In the genomic region with DNA sequence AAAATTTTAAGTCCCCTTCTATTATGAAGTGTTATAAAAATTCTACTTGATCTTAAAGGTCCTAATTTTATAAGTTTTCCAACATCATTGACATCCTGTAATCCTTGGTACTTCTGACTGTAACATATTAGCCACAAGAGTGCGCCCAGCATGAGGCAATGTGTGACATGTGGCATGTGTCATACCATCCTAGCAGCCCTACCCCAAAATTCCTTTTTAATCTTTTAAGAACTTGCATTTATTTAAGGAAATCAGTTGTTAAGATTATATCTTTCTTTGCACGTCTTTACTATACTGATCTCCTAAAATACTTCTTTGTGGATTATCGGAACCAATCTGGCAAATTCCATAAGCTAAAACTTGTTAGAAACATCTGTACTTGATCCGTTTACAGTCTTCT, we compare ENCODE assay signal across 18 cellular contexts.
"Had no signal": no experiment of that assay in that cellular context is flagged by ENCODE, and none has a peak within 500 bp of the region (broad histone marks: within the 10 kb centered on the region; RNA-seq: fewer than 3 reads in every experiment).

No MANE protein-coding gene starts in this region.

- H3K4me3 Mint-ChIP-seq: activated CD4-positive, alpha-beta T cell treated with anti-CD3 and anti-CD28 coated beads, Interleukin-2, amount 10 ng/mL, durations not matched to agents 24 days and 14 days; activated CD8-positive, alpha-beta T cell treated with anti-CD3 and anti-CD28 coated beads, Interleukin-2, amount 10 ng/mL, durations not matched to agents 7 days and 5 days; activated naive CD8-positive, alpha-beta T cell treated with anti-CD3 and anti-CD28 coated beads for 36 hours had no signal

- H3K36me3 Mint-ChIP-seq: activated naive CD8-positive, alpha-beta T cell treated with anti-CD3 and anti-CD28 coated beads for 36 hours had no signal

- H3K9me3 Mint-ChIP-seq: activated CD4-positive, alpha-beta T cell treated with anti-CD3 and anti-CD28 coated beads, Interleukin-2, amount 10 ng/mL, durations not matched to agents 24 days and 14 days; activated naive CD8-positive, alpha-beta T cell treated with anti-CD3 and anti-CD28 coated beads for 36 hours; nephron had no signal

- H3K27ac Mint-ChIP-seq: activated CD4-positive, alpha-beta T cell treated with anti-CD3 and anti-CD28 coated beads, Interleukin-2, amount 10 ng/mL, durations not matched to agents 24 days and 14 days; activated CD8-positive, alpha-beta T cell treated with anti-CD3 and anti-CD28 coated beads, Interleukin-2, amount 10 ng/mL, durations not matched to agents 7 days and 5 days; activated naive CD8-positive, alpha-beta T cell treated with anti-CD3 and anti-CD28 coated beads for 36 hours had no signal

- H3K4me1 Mint-ChIP-seq: activated CD4-positive, alpha-beta T cell treated with anti-CD3 and anti-CD28 coated beads, Interleukin-2, amount 10 ng/mL, durations not matched to agents 24 days and 14 days; activated naive CD8-positive, alpha-beta T cell treated with anti-CD3 and anti-CD28 coated beads for 36 hours had no signal

- ATAC-seq: activated CD8-positive, alpha-beta T cell treated with anti-CD3 and anti-CD28 coated beads, Interleukin-2, amount 10 ng/mL, durations not matched to agents 7 days and 5 days; body of pancreas; foreskin keratinocyte; stimulated activated naive CD8-positive, alpha-beta T cell treated with anti-CD3 and anti-CD28 coated beads, Interleukin-15, Interleukin-2, amounts not matched to agents 100 U/mL and 50 U/mL, for 24 hours had no signal

- DNase-seq: activated CD4-positive, alpha-beta T cell treated with anti-CD3 and anti-CD28 coated beads, Interleukin-2, amount 10 ng/mL, durations not matched to agents 24 days and 14 days; activated CD4-positive, CD25-positive, alpha-beta regulatory T cell; activated CD8-positive, alpha-beta memory T cell treated with anti-CD3 and anti-CD28 coated beads, Interleukin-2, amount 50 U/mL, for 4 hours; activated CD8-positive, alpha-beta T cell treated with anti-CD3 and anti-CD28 coated beads, Interleukin-2, amount 10 ng/mL, durations not matched to agents 7 days and 5 days; activated naive CD8-positive, alpha-beta T cell treated with anti-CD3 and anti-CD28 coated beads for 36 hours; activated T-cell treated with anti-CD3 and anti-CD28 coated beads, Interleukin-2, amount 50 U/mL, for 48 hours; amygdala; body of pancreas; central memory CD4-positive, alpha-beta T cell; colonic mucosa; foreskin keratinocyte; kidney glomerular epithelial cell; nucleus accumbens; stimulated activated CD4-positive, alpha-beta T cell treated with anti-CD3 and anti-CD28 coated beads, Interleukin-4, amount 100 ng/mL, for 4 hours; stimulated activated CD8-positive, alpha-beta memory T cell treated with anti-CD3 and anti-CD28 coated beads, Interleukin-4, amount 100 ng/mL, for 48 hours; stimulated activated naive CD8-positive, alpha-beta T cell treated with anti-CD3 and anti-CD28 coated beads, Interleukin-15, Interleukin-2, amounts not matched to agents 100 U/mL and 50 U/mL, for 24 hours; transverse colon had no signal

- H3K27ac ChIP-seq: body of pancreas, colonic mucosa, foreskin keratinocyte, transverse colon had no signal

- H3K27me3 Mint-ChIP-seq: activated CD4-positive, alpha-beta T cell treated with anti-CD3 and anti-CD28 coated beads, Interleukin-2, amount 10 ng/mL, durations not matched to agents 24 days and 14 days had no signal
